12 cellular contexts compared by ENCODE assay signal in the genomic region with DNA sequence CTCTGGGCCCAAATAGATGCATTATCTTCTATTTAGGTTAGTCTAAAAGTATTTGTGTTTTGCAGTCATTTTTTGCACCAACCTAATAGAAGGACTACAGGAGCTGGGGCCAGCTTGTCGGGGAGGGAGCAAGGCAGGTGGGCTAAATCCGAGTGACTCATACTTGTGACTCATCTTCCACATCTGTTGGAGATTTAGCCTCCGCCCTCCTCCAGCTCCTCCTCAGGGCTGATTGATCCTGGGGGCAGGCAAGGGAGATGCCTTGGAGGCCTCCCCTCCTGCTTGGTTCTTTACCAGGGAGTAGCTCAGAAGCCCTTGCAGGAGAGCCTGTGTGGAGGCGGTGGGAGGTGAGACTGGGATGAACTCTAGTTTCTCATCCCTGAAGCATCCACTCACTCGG. TPM values are rescaled to one million over a fixed set of nuclear protein-coding genes. Genes with fewer than 3 reads are reported as not detected.
A peak's percentile ranks its signal among the peaks of the same experiment; 100 is the strongest.
DNase-seq lines count a peak whose midpoint lies in the region; ATAC-seq, FAIRE-seq and TF ChIP-seq lines count a peak whose summit lies in the region.
"Had no signal": no experiment of that assay in that cellular context is flagged by ENCODE, and none has a peak within 500 bp of the region (broad histone marks: within the 10 kb centered on the region; RNA-seq: fewer than 3 reads in every experiment).

No MANE protein-coding gene starts in this region.

- H3K27ac ChIP-seq in astrocyte (ENCODE audit: low read depth, low read length) = peak overlapping the region; percentile 55
- H3K27ac ChIP-seq: upper lobe of left lung had no signal

- no peaks in the 10 kb centered on the region for H3K9me3 Mint-ChIP-seq in astrocyte (ENCODE audit: unreplicated experiment)
- no peaks in the 10 kb centered on the region for H3K9me3 Mint-ChIP-seq in activated naive CD4-positive, alpha-beta T cell treated with anti-CD3 and anti-CD28 coated beads, Interleukin-2, amount 10 ng/mL, durations not matched to agents 7 days and 5 days
- H3K9me3 Mint-ChIP-seq: T-cell had no signal

- peaks cover 36% of the 10 kb centered on the region for H3K4me1 ChIP-seq in astrocyte (ENCODE audit: insufficient read depth, low read length)
- H3K4me1 ChIP-seq: upper lobe of left lung had no signal

- H4K20me1 ChIP-seq in astrocyte (ENCODE audit: insufficient read depth, low read length) = no peaks in the 10 kb centered on the region

- peak overlapping the region; percentile 66 for H3K27ac Mint-ChIP-seq in astrocyte (ENCODE audit: unreplicated experiment)
- no peak overlapping the region for H3K27ac Mint-ChIP-seq in activated naive CD4-positive, alpha-beta T cell treated with anti-CD3 and anti-CD28 coated beads, Interleukin-2, amount 10 ng/mL, durations not matched to agents 7 days and 5 days
- H3K27ac Mint-ChIP-seq: T-cell had no signal

- H3K4me1 Mint-ChIP-seq in astrocyte (ENCODE audit: low read depth, unreplicated experiment) = peaks cover 35% of the 10 kb centered on the region
- H3K4me1 Mint-ChIP-seq in activated naive CD4-positive, alpha-beta T cell treated with anti-CD3 and anti-CD28 coated beads, Interleukin-2, amount 10 ng/mL, durations not matched to agents 7 days and 5 days = no peaks in the 10 kb centered on the region
- H3K4me1 Mint-ChIP-seq: T-cell had no signal

- no peaks in the 10 kb centered on the region for H3K9me3 ChIP-seq in astrocyte (ENCODE audit: insufficient read depth, low read depth, low read length)
- H3K9me3 ChIP-seq: upper lobe of left lung had no signal

- DNase-seq in AG08396 (ENCODE audit: low spot score) = peak; percentile 80
- DNase-seq in HS-27A (ENCODE audit: low read depth) = peak; percentile 46
- peak; percentile 92 for DNase-seq in astrocyte (ENCODE audit: low read depth)
- peak; percentile 57 for DNase-seq in iPS-NIHi7 (ENCODE audit: extremely low spot score)
- DNase-seq in activated naive CD4-positive, alpha-beta T cell treated with anti-CD3 and anti-CD28 coated beads, Interleukin-2, amount 10 ng/mL, durations not matched to agents 7 days and 5 days = no peak
- DNase-seq in NK-92 (lab: John Stamatoyannopoulos, UW; ENCODE audit: unreplicated experiment) = no peak
- no peak for DNase-seq in NCI-H1417 treated with DMSO at 0.1 percent for 48 hours (lab: John Stamatoyannopoulos, UW)
- DNase-seq: activated T-cell treated with anti-CD3 and anti-CD28 coated beads, Interleukin-2, amount 50 U/mL, for 1 hour; NCI-H2081 treated with DMSO at 0.1 percent for 48 hours; T-cell had no signal

- no peaks in the 10 kb centered on the region for H3K27me3 ChIP-seq in astrocyte (ENCODE audit: insufficient read depth, low read length)
- H3K27me3 ChIP-seq: upper lobe of left lung had no signal

- no peak for FAIRE-seq in astrocyte (lab: Jason Lieb, UNC)

- H3K36me3 ChIP-seq in astrocyte (ENCODE audit: insufficient read depth, low read length) = no peaks in the 10 kb centered on the region

- no peaks in the 10 kb centered on the region for H3K79me2 ChIP-seq in astrocyte (ENCODE audit: insufficient read depth, low read length)

- H3K9ac ChIP-seq in astrocyte (ENCODE audit: low read length) = peak overlapping the region; percentile 16

- CTCF ChIA-PET in activated naive CD4-positive, alpha-beta T cell treated with anti-CD3 and anti-CD28 coated beads, Interleukin-2, amount 10 ng/mL, durations not matched to agents 7 days and 5 days (lab: Charles Lee) = interaction anchor here (1.4 to 3.1 kb wide), 3 partner anchors 9 to 72 kb away, joined by 3 to 14 read pairs (median 5); partner anchors contain the start of gene RHOF

- ATAC-seq in GM21367 (IDR thresholded peaks at IDR 0.05; ENCODE audit: unreplicated experiment) = no peak
- ATAC-seq: T-cell had no signal

- H2AFZ ChIP-seq in astrocyte (ENCODE audit: low read depth, low read length) = no peak overlapping the region

- peaks cover 17% of the 10 kb centered on the region for H3K36me3 Mint-ChIP-seq in astrocyte (ENCODE audit: low read depth, unreplicated experiment)
- H3K36me3 Mint-ChIP-seq in activated naive CD4-positive, alpha-beta T cell treated with anti-CD3 and anti-CD28 coated beads, Interleukin-2, amount 10 ng/mL, durations not matched to agents 7 days and 5 days = no peaks in the 10 kb centered on the region

- H3K4me3 Mint-ChIP-seq in astrocyte (ENCODE audit: unreplicated experiment) = no peak overlapping the region
- H3K4me3 Mint-ChIP-seq in activated naive CD4-positive, alpha-beta T cell treated with anti-CD3 and anti-CD28 coated beads, Interleukin-2, amount 10 ng/mL, durations not matched to agents 7 days and 5 days = no peak overlapping the region
- H3K4me3 Mint-ChIP-seq: T-cell had no signal

- peak overlapping the region; percentile 52 for H3K4me2 ChIP-seq in astrocyte (ENCODE audit: low read length)

- TF ChIP-seq CTCF in astrocyte (IDR thresholded peaks at IDR 0.05; ENCODE audit: insufficient read depth, low read depth, low read length) = no peak

- no peak overlapping the region for H3K4me3 ChIP-seq in astrocyte (ENCODE audit: insufficient read depth, low read depth, low read length)
- H3K4me3 ChIP-seq: upper lobe of left lung had no signal

- no peaks in the 10 kb centered on the region for H3K27me3 Mint-ChIP-seq in astrocyte (ENCODE audit: low read depth, unreplicated experiment)
- no peaks in the 10 kb centered on the region for H3K27me3 Mint-ChIP-seq in activated naive CD4-positive, alpha-beta T cell treated with anti-CD3 and anti-CD28 coated beads, Interleukin-2, amount 10 ng/mL, durations not matched to agents 7 days and 5 days
- H3K27me3 Mint-ChIP-seq: T-cell had no signal

RNA-seq across cellular contexts. Expression of gene RHOF, which starts 27.9 kb away (rescaled TPM):
- total RNA-seq in astrocyte = 28.0 and 31.9 TPM in 2 replicates

RNA-seq across cellular contexts. Expression of gene SETD1B, which starts 38.2 kb away (rescaled TPM):
- 20.9 and 24.0 TPM in 2 replicates for total RNA-seq in astrocyte

RNA-seq across cellular contexts. Expression of gene TMEM120B, which starts 53.0 kb away (rescaled TPM):
- total RNA-seq in astrocyte = 35.5 and 36.0 TPM in 2 replicates

Comparison
In these comparisons a context has a peak if more than half of its experiments do, and no peak if none do; other contexts are left out.
1. DNase-seq: peak in AG08396 (single experiment), HS-27A (single experiment), astrocyte (single experiment) and iPS-NIHi7 (single experiment); none in activated naive CD4-positive, alpha-beta T cell treated with anti-CD3 and anti-CD28 coated beads, Interleukin-2, amount 10 ng/mL, durations not matched to agents 7 days and 5 days (single experiment), NK-92 (single experiment) and NCI-H1417 treated with DMSO at 0.1 percent for 48 hours (single experiment).